In the genomic region with DNA sequence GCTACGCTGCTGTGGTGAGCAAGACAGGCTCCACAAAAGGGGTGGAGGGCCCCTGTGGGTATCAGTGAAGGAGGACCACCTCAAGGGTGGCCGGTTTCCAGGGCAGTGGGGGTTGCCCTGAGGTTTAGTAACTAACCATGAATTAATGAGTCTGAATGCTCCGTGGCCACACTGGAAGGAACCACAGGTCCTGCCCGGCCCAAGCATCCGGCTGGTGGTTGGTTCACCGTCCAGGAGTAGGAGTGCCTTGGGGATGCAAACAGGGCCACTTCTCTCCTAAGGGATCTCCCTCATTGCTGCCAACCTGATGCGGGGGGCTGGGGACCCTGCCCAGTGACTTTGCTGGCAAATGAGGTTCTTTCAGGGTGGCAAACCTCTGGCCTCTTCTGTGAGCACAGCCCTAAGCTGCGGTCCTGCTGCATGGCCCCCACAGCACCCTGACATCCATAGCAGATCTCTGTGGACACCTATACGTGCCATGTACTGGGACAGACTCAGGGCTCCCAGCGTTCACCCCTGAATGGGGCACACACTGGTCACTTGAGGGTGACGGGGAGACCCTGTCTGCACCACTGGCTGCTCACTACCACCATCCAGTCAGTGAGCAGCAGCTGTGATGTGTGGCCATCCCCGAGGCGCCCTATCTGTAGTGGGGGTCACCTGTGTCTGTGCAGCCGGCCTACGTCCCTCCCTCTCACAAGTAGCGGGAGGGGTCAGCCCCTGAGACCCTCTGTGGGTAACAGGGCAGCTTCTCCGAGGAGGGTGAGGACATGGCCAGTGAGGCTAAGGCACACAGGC, we compare ENCODE assay signal across 21 cellular contexts. TPM values are rescaled to one million over a fixed set of nuclear protein-coding genes. Genes with fewer than 3 reads are reported as not detected.
DNase-seq lines count a peak whose midpoint lies in the region; ATAC-seq and TF ChIP-seq lines count a peak whose summit lies in the region.
"Had no signal": no experiment of that assay in that cellular context is flagged by ENCODE, and none has a peak within 500 bp of the region (broad histone marks: within the 10 kb centered on the region; RNA-seq: fewer than 3 reads in every experiment).

No MANE protein-coding gene starts in this region.

- TF ChIP-seq EP300 in transverse colon (IDR thresholded peaks at IDR 0.05; ENCODE audit: low read depth), result no peak

- peaks cover 12% of the 10 kb centered on the region for H3K36me3 ChIP-seq in left ventricle myocardium inferior
- peaks cover 0 to 6% (median 0%) of the 10 kb centered on the region in 4 donors for H3K36me3 ChIP-seq in transverse colon

- H3K4me3 Mint-ChIP-seq in chondrocyte (ENCODE audit: unreplicated experiment) (no peak overlapping the region), mesothelial cell of epicardium (no peak overlapping the region)
- H3K4me3 Mint-ChIP-seq: activated T-helper 1 cell treated with anti-CD3 and anti-CD28 coated beads, Interleukin-12 subunit alpha, Interleukin-12 subunit beta, Interleukin-2, Interleukin-4 antibody, amounts not matched to agents 30 ng/mL and 10 ng/mL and 1 ng/mL, durations not matched to agents 14 hours and 24 hours and 36 hours; CD4-positive, alpha-beta T cell; naive thymus-derived CD4-positive, alpha-beta T cell had no signal

- H3K4me3 ChIP-seq in left ventricle myocardium inferior, result no peak overlapping the region
- no peak overlapping the region for H3K4me3 ChIP-seq in transverse colon
- H3K4me3 ChIP-seq: PC-9 had no signal

- ATAC-seq in Right ventricle myocardium superior (ENCODE audit: poor library complexity), result no peak
- ATAC-seq: naive thymus-derived CD4-positive, alpha-beta T cell had no signal

- WGBS in transverse colon (ENCODE audit: low coverage in 1 of 2), 2 donors, result 92% methylated on average over 14 of the region's 17 CpGs; no CpG with 5 or more reads in 1 of the 2 donors

- H3K9me3 ChIP-seq in left ventricle myocardium inferior (replicated peaks) (peaks cover 19% of the 10 kb centered on the region), transverse colon (no peaks in the 10 kb centered on the region)

- in situ Hi-C loops in transverse colon (cut with MboI; ENCODE audit: low pct_ligation_motif_present in 1 of 4, low pct_unique_long_range_greater_than_20kb in 1 of 4, low sequenced_read_pairs in 3 of 4), result no loop called here

- H3K4me1 Mint-ChIP-seq in chondrocyte (ENCODE audit: low read depth) (peaks cover 4% of the 10 kb centered on the region), mesothelial cell of epicardium (peaks cover 4% of the 10 kb centered on the region)

- no peak overlapping the region for H3K27ac Mint-ChIP-seq in chondrocyte (ENCODE audit: unreplicated experiment)
- H3K27ac Mint-ChIP-seq in mesothelial cell of epicardium, result peak overlapping the region; percentile 12
- H3K27ac Mint-ChIP-seq: activated T-helper 1 cell treated with anti-CD3 and anti-CD28 coated beads, Interleukin-12 subunit alpha, Interleukin-12 subunit beta, Interleukin-2, Interleukin-4 antibody, amounts not matched to agents 30 ng/mL and 10 ng/mL and 1 ng/mL, durations not matched to agents 14 hours and 24 hours and 36 hours; CD4-positive, alpha-beta T cell had no signal

- H3K27me3 Mint-ChIP-seq in chondrocyte (ENCODE audit: low read depth) (no peaks in the 10 kb centered on the region), mesothelial cell of epicardium (ENCODE audit: low read depth) (no peaks in the 10 kb centered on the region)
- H3K27me3 Mint-ChIP-seq: CD4-positive, alpha-beta T cell; naive thymus-derived CD4-positive, alpha-beta T cell had no signal

- no peak for TF ChIP-seq CTCF in left ventricle myocardium inferior (IDR thresholded peaks at IDR 0.05; ENCODE audit: borderline replicate concordance)
- no peak for TF ChIP-seq CTCF in chondrocyte (IDR thresholded peaks at IDR 0.05)
- TF ChIP-seq CTCF in mesothelial cell of epicardium (IDR thresholded peaks at IDR 0.05; ENCODE audit: unreplicated experiment), result no peak
- TF ChIP-seq CTCF in transverse colon (IDR thresholded peaks at IDR 0.05), result no peak

- peaks cover 11% of the 10 kb centered on the region for H3K9me3 Mint-ChIP-seq in chondrocyte (ENCODE audit: low read depth)
- H3K9me3 Mint-ChIP-seq in mesothelial cell of epicardium, result peaks cover 11% of the 10 kb centered on the region
- H3K9me3 Mint-ChIP-seq: CD4-positive, alpha-beta T cell had no signal

- intact Hi-C loops in Right ventricle myocardium superior (cut with DNase I), result no loop called here
- intact Hi-C loops in left ventricle myocardium inferior (cut with micrococcal nuclease), result no loop called here
- intact Hi-C loops in transverse colon (cut with DNase I; ENCODE audit: low total_unique reads), result no loop called here

- DNase-seq in Right ventricle myocardium superior, result peak; percentile 33
- DNase-seq in left ventricle myocardium inferior, result no peak
- DNase-seq in chondrocyte (ENCODE audit: low spot score), result peak; percentile 83
- peak in 1 of 2 experiments; percentile 13 for DNase-seq in mesothelial cell of epicardium (ENCODE audit: low spot score in 2 of 2, unreplicated experiment in 2 of 2)
- peak; percentile 7 for DNase-seq in transverse colon
- DNase-seq in RPMI8226, result no peak
- DNase-seq in NCI-H524 treated with DMSO at 0.1 percent for 48 hours (lab: John Stamatoyannopoulos, UW), result no peak
- DNase-seq in mucosa of gallbladder (ENCODE audit: low spot score), result no peak
- DNase-seq: ACHN; activated CD8-positive, alpha-beta memory T cell treated with anti-CD3 and anti-CD28 coated beads for 24 hours; amniotic stem cell; DMS153; GDM1; KBM-7; NCI-H1694; PC-9; stimulated activated CD4-positive, alpha-beta T cell treated with anti-CD3 and anti-CD28 coated beads, Interleukin-12 subunit alpha, Interleukin-12 subunit beta, amount 100 ng/mL, for 4 hours; substantia nigra had no signal

- H3K4me1 ChIP-seq in left ventricle myocardium inferior, result peaks cover 23% of the 10 kb centered on the region
- peaks cover 8 to 41% (median 15%) of the 10 kb centered on the region in 4 donors for H3K4me1 ChIP-seq in transverse colon

- H3K27ac ChIP-seq in left ventricle myocardium inferior (replicated peaks), result no peak overlapping the region
- no peak overlapping the region for H3K27ac ChIP-seq in transverse colon
- H3K27ac ChIP-seq: PC-9 had no signal

- no peak for TF ChIP-seq POLR2A in transverse colon (IDR thresholded peaks at IDR 0.05)

- H3K27me3 ChIP-seq in left ventricle myocardium inferior (ENCODE audit: low read depth), result no peaks in the 10 kb centered on the region
- H3K27me3 ChIP-seq in transverse colon, result no peaks in the 10 kb centered on the region

- peaks cover 19% of the 10 kb centered on the region for H3K36me3 Mint-ChIP-seq in chondrocyte (ENCODE audit: low read depth)
- H3K36me3 Mint-ChIP-seq in mesothelial cell of epicardium, result peaks cover 28% of the 10 kb centered on the region

RNA-seq across cellular contexts. Expression of gene HS6ST1, which starts 41.6 kb away (rescaled TPM):
- total RNA-seq in Right ventricle myocardium superior (35.1 TPM), left ventricle myocardium inferior (26.7 TPM), chondrocyte (30.0 to 39.2 TPM (median 33.1 TPM) in 3 replicates), mesothelial cell of epicardium (139 to 141 TPM (median 141 TPM) in 3 replicates), transverse colon (10 to 100 TPM; 16.1 to 38.6 (median 26.5) TPM), mucosa of gallbladder (90.1 TPM)

Comparison
In these comparisons a context has a peak if more than half of its experiments do, and no peak if none do; other contexts are left out.
1. DNase-seq: peak in Right ventricle myocardium superior (single experiment), chondrocyte (single experiment) and transverse colon (single experiment); none in left ventricle myocardium inferior (single experiment), RPMI8226 (single experiment), NCI-H524 treated with DMSO at 0.1 percent for 48 hours (single experiment) and mucosa of gallbladder (single experiment).